In genomic region chr19:55179570-55180484, GRCh38 we compare ENCODE assay signal across 8 cellular contexts. TPM values are rescaled to one million over a fixed set of nuclear protein-coding genes. Genes with fewer than 3 reads are reported as not detected.
A peak's percentile ranks its signal among the peaks of the same experiment; 100 is the strongest.
DNase-seq lines count a peak whose midpoint lies in the region; ATAC-seq and TF ChIP-seq lines count a peak whose summit lies in the region.

SYT5 (minus strand) TSS chr19:55180289; CDS start chr19:55179041, 1,248 bp downstream.

- H3K36me3 Mint-ChIP-seq in CD8-positive, alpha-beta T cell, result no peaks in the 10 kb centered on the region

- in situ Hi-C loops in T47D (cut with HindIII; ENCODE audit: low pct_unique_long_range_greater_than_20kb, low sequenced_read_pairs), result no loop called here

- H3K4me3 ChIP-seq in CD8-positive, alpha-beta T cell (ENCODE audit: low read depth, low read length), result peak within 1 kb of the TSS; percentile 39

- POLR2A ChIA-PET in CD8-positive, alpha-beta T cell (lab: Charles Lee), result interaction anchor here (0.6 kb wide), 1 partner anchor 387 kb away, joined by 3 read pairs; no protein-coding TSS in a partner anchor

- no peaks in the 10 kb centered on the region for H3K9me3 Mint-ChIP-seq in CD8-positive, alpha-beta T cell

- intact Hi-C loops in CD8-positive, alpha-beta T cell (cut with DNase I, micrococcal nuclease), result loop anchor here (1.0 to 10.0 kb wide), 10 partner anchors 37 to 1315 kb away; partner anchors contain the start of genes HSPBP1 (in 2 of the 2), PPP6R1 (in 2 of the 2), KMT5C (in 1 of the 2) and MYADM (in 1 of the 2)
- intact Hi-C loops in left colon (cut with DNase I, micrococcal nuclease), result no loop called here

- peak; percentile 45 to 69 (median 63) for DNase-seq in CD8-positive, alpha-beta T cell
- peak; percentile 67 to 82 for DNase-seq in T47D (ENCODE audit: low read depth in 1 of 2, low spot score in 1 of 2)
- DNase-seq in left colon, result peak in 1 of 2 donors; percentile 71
- peak; percentile 34 to 57 (median 36) for DNase-seq in stimulated activated CD4-positive, alpha-beta T cell treated with anti-CD3 and anti-CD28 coated beads, TNF-alpha, amount 100 ng/mL, for 24 hours (ENCODE audit: low read depth in 3 of 3)
- DNase-seq in NCI-H82 treated with DMSO at 0.1 percent for 48 hours (lab: John Stamatoyannopoulos, UW; ENCODE audit: unreplicated experiment), result no peak

- peaks cover 17% of the 10 kb centered on the region for H3K4me1 Mint-ChIP-seq in CD8-positive, alpha-beta T cell (ENCODE audit: low read depth)

- no peaks in the 10 kb centered on the region for H3K36me3 ChIP-seq in CD8-positive, alpha-beta T cell (ENCODE audit: insufficient read depth, low read length)

- peak within 1 kb of the TSS; percentile 79 for H3K27ac Mint-ChIP-seq in CD8-positive, alpha-beta T cell

- CTCF ChIA-PET in CD8-positive, alpha-beta T cell (lab: Charles Lee), result no interaction called here

- no peak for TF ChIP-seq CTCF in CD8-positive, alpha-beta T cell (IDR thresholded peaks at IDR 0.05)
- no peak for TF ChIP-seq CTCF in VCaP (conservative IDR thresholded peaks at IDR 0.05)

- H3K27me3 Mint-ChIP-seq in CD8-positive, alpha-beta T cell (ENCODE audit: low read depth), result peaks cover 63% of the 10 kb centered on the region

- H3K9me3 ChIP-seq in CD8-positive, alpha-beta T cell (ENCODE audit: low read length), result no peaks in the 10 kb centered on the region

- peak; percentile 51 for ATAC-seq in CD8-positive, alpha-beta T cell
- ATAC-seq in HG03439 (IDR thresholded peaks at IDR 0.05; ENCODE audit: unreplicated experiment) (peak; percentile 16), left colon (peak; percentile 84), HG03342 (IDR thresholded peaks at IDR 0.05; ENCODE audit: unreplicated experiment) (no peak)

- peaks cover 58% of the 10 kb centered on the region for H3K27me3 ChIP-seq in CD8-positive, alpha-beta T cell (ENCODE audit: insufficient read depth, low read length)

- peak within 1 kb of the TSS; percentile 45 for H3K27ac ChIP-seq in CD8-positive, alpha-beta T cell (ENCODE audit: low read depth, low read length)
- H3K27ac ChIP-seq in VCaP, result peak within 1 kb of the TSS; percentile 33; the same call in 1 of the 2 replicates

- peaks cover 19% of the 10 kb centered on the region for H3K4me1 ChIP-seq in CD8-positive, alpha-beta T cell (ENCODE audit: insufficient read depth, low read length)

- peak within 1 kb of the TSS; percentile 75 for H3K4me3 Mint-ChIP-seq in CD8-positive, alpha-beta T cell

RNA-seq across cellular contexts. Expression of gene SYT5, which starts in this region (rescaled TPM):
- 1 to 10 TPM; 1.3 to 2.2 TPM for total RNA-seq in CD8-positive, alpha-beta T cell
- 1 to 10 TPM in 1 of 2 donors, under 1 TPM in 1; 0.64 to 1.9 TPM for total RNA-seq in left colon

Comparison
In these comparisons a context has a peak if more than half of its experiments do, and no peak if none do; other contexts are left out.
1. intact Hi-C loops: an anchor here in CD8-positive, alpha-beta T cell (1.0 to 10.0 kb wide); none called in left colon.